ENCODE assay signal across 8 cellular contexts in the genomic region with DNA sequence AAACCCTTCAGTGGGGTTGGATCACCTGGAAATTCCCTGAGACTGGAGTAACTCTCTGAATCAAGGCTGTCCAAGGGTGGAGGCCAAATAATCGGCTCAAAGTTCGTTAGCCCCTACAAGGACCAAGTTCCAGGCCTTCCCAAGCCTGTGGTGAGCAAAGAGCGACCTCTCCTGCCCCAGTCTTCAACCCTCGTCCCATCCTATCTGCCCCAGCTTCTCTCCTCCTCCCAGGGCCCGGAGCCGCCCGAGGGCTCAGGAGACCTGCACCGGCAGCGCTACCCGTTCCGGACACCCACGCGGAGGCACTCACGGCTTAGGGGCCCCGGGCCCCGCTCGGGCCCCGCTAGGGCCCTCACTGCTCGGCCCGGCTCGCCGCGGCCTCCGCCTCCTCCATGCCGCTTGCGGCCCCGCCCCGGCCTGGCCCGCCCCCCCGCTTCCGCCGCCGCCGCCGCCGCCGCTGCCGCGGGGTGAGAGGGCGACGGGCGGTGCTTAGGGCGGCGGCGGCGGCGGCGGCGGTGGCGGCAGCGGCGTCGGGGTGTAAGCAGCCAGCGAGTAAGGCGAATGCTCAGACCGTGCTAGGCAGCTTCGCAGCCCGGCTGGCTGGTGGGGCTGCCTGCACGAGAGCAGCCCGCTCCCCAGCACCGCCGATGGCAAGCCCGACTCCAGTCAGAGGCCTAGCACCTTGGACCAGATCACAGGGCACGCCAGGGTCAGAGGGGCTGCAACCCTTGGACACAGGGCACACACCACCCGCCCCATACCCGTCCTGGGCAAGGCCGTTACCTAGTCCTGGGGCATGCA. TPM values are rescaled to one million over a fixed set of nuclear protein-coding genes. Genes with fewer than 3 reads are reported as not detected.
DNase-seq lines count a peak whose midpoint lies in the region; ATAC-seq, FAIRE-seq and TF ChIP-seq lines count a peak whose summit lies in the region.

A gene (minus strand): TSS at position 409 of the 801 bp plus-strand sequence. CDS start 613 bp downstream, outside the sequence.

- H3K4me3 ChIP-seq in kidney (ENCODE audit: low read length in 2 of 2) = peak within 1 kb of the TSS; percentile 96 to 97

- peak; percentile 7 for TF ChIP-seq CTCF in kidney (IDR thresholded peaks at IDR 0.05; ENCODE audit: borderline replicate concordance, extremely low read depth, insufficient read depth)

- H3K27ac ChIP-seq in kidney (ENCODE audit: low read depth in 2 of 2, low read length in 2 of 2) = peak within 1 kb of the TSS; percentile 74 to 83

- DNase-seq in NCI-H2107 (lab: John Stamatoyannopoulos, UW) = peak; percentile 70
- DNase-seq in NCI-H2107 treated with DMSO at 0.1 percent for 48 hours (lab: John Stamatoyannopoulos, UW; ENCODE audit: unreplicated experiment) = no peak
- DNase-seq in NCI-H1930 (lab: John Stamatoyannopoulos, UW) = peak; percentile 49 to 52
- peak; percentile 51 to 75 (median 62) for DNase-seq in activated CD4-positive, CD25-positive, alpha-beta regulatory T cell (lab: John Stamatoyannopoulos, UW)
- DNase-seq in central memory CD4-positive, alpha-beta T cell = peak; percentile 70
- peak; percentile 88 for DNase-seq in kidney
- DNase-seq in stimulated activated CD4-positive, alpha-beta T cell treated with anti-CD3 and anti-CD28 coated beads, Interleukin-15, amount 100 ng/mL, for 48 hours (ENCODE audit: low read depth in 2 of 2) = peak; percentile 43 to 70

- intact Hi-C loops in kidney (cut with DNase I) = no loop called here

- no peak for FAIRE-seq in kidney (lab: Jason Lieb, UNC)

- no peaks in the 10 kb centered on the region for H3K9me3 ChIP-seq in kidney (ENCODE audit: control insufficient read depth in 1 of 2, low read length in 2 of 2)

- peaks cover 10 to 23% of the 10 kb centered on the region in 2 donors for H3K4me1 ChIP-seq in kidney (ENCODE audit: control insufficient read depth in 1 of 2, insufficient read depth in 1 of 2, low read depth in 1 of 2, low read length in 2 of 2)

- H3K9ac ChIP-seq in kidney (ENCODE audit: low read length in 2 of 2) = peak within 1 kb of the TSS; percentile 93 to 99

- peak; percentile 91 for ATAC-seq in HG02678 (IDR thresholded peaks at IDR 0.05; ENCODE audit: unreplicated experiment)

- H3K36me3 ChIP-seq in kidney (ENCODE audit: control insufficient read depth in 1 of 2, insufficient read depth in 2 of 2, low read length in 2 of 2) = peaks cover 7 to 14% of the 10 kb centered on the region in 2 donors

RNA-seq across cellular contexts. Expression of the gene that starts here (rescaled TPM):
- 65.1 TPM for total RNA-seq in kidney
- polyA plus RNA-seq in kidney (ENCODE audit: insufficient read depth, low read depth, low replicate concordance) = 129 TPM
